ENCODE assay signal across 8 cellular contexts in the genomic region with DNA sequence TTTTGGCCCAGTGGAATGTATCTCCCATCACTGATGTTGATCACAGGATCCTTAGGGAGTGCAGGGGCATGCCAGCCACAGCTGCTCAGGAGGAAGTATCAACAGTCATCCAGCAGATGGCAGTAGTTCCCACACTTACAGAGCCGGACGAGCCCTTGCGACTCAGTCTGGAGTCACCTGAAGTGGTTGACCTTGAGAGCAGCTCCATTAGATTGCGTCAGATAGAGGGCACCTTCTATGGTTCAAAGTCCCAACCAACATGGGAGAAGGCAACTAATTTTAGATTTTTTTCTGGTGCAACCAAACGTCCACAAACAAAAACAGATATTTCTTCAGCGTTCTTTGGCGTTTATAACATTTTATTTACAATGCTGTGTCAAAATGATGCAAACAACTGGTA.
DNase-seq lines count a peak whose midpoint lies in the region; ATAC-seq and FAIRE-seq lines count a peak whose summit lies in the region.

No MANE protein-coding gene starts in this region.

- peak; percentile 95 for ATAC-seq in GM21717 (IDR thresholded peaks at IDR 0.05; ENCODE audit: unreplicated experiment)

- DNase-seq in ELR (ENCODE audit: low read depth), result peak; percentile 80
- DNase-seq in HuH-7 (ENCODE audit: low spot score), result peak; percentile 88
- DNase-seq in NOMO-1 treated with dmso at 0.1 percent for 144 hours (lab: John Stamatoyannopoulos, UW; ENCODE audit: unreplicated experiment), result peak; percentile 22
- DNase-seq in activated T-cell treated with anti-CD3 and anti-CD28 coated beads, Interleukin-2, amount 50 U/mL, for 1 hour, result peak; percentile 29
- peak; percentile 49 for DNase-seq in fibroblast of the conjunctiva (ENCODE audit: low read depth)
- DNase-seq in non-pigmented ciliary epithelial cell (ENCODE audit: low read depth), result peak; percentile 14
- peak; percentile 91 for DNase-seq in urothelium cell line (ENCODE audit: low spot score)

- FAIRE-seq in urothelium cell line (lab: Jason Lieb, UNC), result peak; percentile 81

Comparison
In these comparisons a context has a peak if more than half of its experiments do, and no peak if none do; other contexts are left out.
1. Peak in every context shown above with its lines: DNase-seq and ATAC-seq.
2. DNase-seq: peak in every context shown above with its lines; median percentile 91 in urothelium cell line; 88 in HuH-7; 80 in ELR; 49 in fibroblast of the conjunctiva; 29 in activated T-cell treated with anti-CD3 and anti-CD28 coated beads, Interleukin-2, amount 50 U/mL, for 1 hour; 22 in NOMO-1 treated with dmso at 0.1 percent for 144 hours; 14 in non-pigmented ciliary epithelial cell.